1 cellular context compared by ENCODE assay signal in the genomic region with DNA sequence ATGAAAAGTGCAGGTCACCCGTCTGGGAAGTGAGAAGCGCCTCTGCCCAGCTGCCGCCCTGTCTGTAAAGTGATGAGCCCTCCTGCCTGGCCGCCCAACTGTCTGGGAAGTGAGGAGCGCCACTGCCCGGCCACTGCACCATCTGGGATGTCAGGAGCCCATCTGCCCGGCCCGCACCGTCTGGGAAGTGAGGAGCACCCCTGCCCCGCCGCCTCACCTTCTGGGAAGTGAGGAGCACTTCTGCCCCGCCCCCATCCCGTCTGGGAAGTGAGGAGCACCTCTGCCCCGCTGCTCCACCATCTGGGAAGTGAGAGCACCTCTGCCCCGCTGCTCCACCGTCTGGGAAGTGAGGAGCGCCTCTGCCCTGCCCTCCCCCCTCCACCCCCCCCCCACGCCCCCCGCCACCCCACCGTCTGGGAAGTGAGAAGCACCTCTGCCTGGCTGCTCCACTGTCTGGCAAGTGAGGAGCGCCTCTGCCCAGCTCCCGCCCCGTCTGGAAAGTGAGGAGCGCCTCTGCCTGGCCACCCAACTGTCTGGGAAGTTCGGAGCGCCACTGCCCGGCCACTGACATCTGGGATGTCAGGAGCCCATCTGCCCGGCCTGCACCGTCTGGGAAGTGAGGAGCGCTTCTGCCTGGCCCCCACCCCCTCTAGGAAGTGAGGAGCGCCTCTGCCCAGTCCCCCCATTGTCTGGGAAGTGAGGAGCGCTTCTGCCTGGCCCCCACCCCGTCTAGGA.
TF ChIP-seq lines count a peak whose summit lies in the region.

No MANE protein-coding gene starts in this region.

TF ChIP-seq in A549, 52 proteins besides CTCF, POLR2A, EP300 and RAD21:
- TF ChIP-seq REST (IDR thresholded peaks at IDR 0.05) (no peak), ZNF302 (CRISPR knock-in tag; IDR thresholded peaks at IDR 0.05) (no peak), CEBPB (IDR thresholded peaks at IDR 0.05) (no peak), RCOR1 (IDR thresholded peaks at IDR 0.05; ENCODE audit: low read depth, low read length) (no peak), EHF (CRISPR knock-in tag; IDR thresholded peaks at IDR 0.05) (no peak), RARB (CRISPR knock-in tag; IDR thresholded peaks at IDR 0.05) (no peak), KDM1A (IDR thresholded peaks at IDR 0.05; ENCODE audit: low read depth) (no peak), NPAS2 (CRISPR knock-in tag; IDR thresholded peaks at IDR 0.05; ENCODE audit: borderline replicate concordance) (no peak), ATOH8 (CRISPR knock-in tag; IDR thresholded peaks at IDR 0.05; ENCODE audit: low read depth) (no peak), FOXS1 (CRISPR knock-in tag; IDR thresholded peaks at IDR 0.05) (no peak), HOXB5 (CRISPR knock-in tag; IDR thresholded peaks at IDR 0.05) (no peak), EHMT2 (IDR thresholded peaks at IDR 0.05; ENCODE audit: low read depth) (no peak), CBX8 (IDR thresholded peaks at IDR 0.05) (no peak), MYC (IDR thresholded peaks at IDR 0.05; ENCODE audit: borderline replicate concordance, low read length) (no peak), NFE2L2 (conservative IDR thresholded peaks at IDR 0.05; ENCODE audit: low read length) (no peak), JUN (IDR thresholded peaks at IDR 0.05) (no peak), RFX5 (IDR thresholded peaks at IDR 0.05) (no peak), FOSB (CRISPR knock-in tag; IDR thresholded peaks at IDR 0.05) (no peak)
- TF ChIP-seq, protein P1, sequence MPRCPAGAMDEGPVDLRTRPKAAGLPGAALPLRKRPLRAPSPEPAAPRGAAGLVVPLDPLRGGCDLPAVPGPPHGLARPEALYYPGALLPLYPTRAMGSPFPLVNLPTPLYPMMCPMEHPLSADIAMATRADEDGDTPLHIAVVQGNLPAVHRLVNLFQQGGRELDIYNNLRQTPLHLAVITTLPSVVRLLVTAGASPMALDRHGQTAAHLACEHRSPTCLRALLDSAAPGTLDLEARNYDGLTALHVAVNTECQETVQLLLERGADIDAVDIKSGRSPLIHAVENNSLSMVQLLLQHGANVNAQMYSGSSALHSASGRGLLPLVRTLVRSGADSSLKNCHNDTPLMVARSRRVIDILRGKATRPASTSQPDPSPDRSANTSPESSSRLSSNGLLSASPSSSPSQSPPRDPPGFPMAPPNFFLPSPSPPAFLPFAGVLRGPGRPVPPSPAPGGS (IDR thresholded peaks at IDR 0.05): no peak
TF ChIP-seq in A549: peak in this region for 0.
